In genomic region chr2:62319061-62319460, GRCh38 we compare ENCODE assay signal across 20 cellular contexts.
DNase-seq lines count a peak whose midpoint lies in the region; ATAC-seq and TF ChIP-seq lines count a peak whose summit lies in the region.
"Had no signal": no experiment of that assay in that cellular context is flagged by ENCODE, and none has a peak within 500 bp of the region (broad histone marks: within the 10 kb centered on the region; RNA-seq: fewer than 3 reads in every experiment).

No MANE protein-coding gene starts in this region.

- in situ Hi-C loops in mammary epithelial cell (cut with MboI; ENCODE audit: low sequenced_read_pairs in 2 of 2) = no loop called here

- H3K9ac ChIP-seq in mammary epithelial cell (ENCODE audit: insufficient read depth, low read length) = no peak overlapping the region

- H3K36me3 ChIP-seq in PC-9 (ENCODE audit: low read depth) (no peaks in the 10 kb centered on the region), mammary epithelial cell (ENCODE audit: insufficient read depth, low read length) (no peaks in the 10 kb centered on the region), lower lobe of right lung (no peaks in the 10 kb centered on the region)
- H3K36me3 ChIP-seq: gastrocnemius medialis, neutrophil, tibial nerve had no signal

- H3K79me2 ChIP-seq in PC-9 (ENCODE audit: low read depth) = no peaks in the 10 kb centered on the region
- no peaks in the 10 kb centered on the region for H3K79me2 ChIP-seq in mammary epithelial cell (ENCODE audit: insufficient read depth, low read length)

- no peaks in the 10 kb centered on the region for H3F3A ChIP-seq in PC-9 (ENCODE audit: insufficient read depth, low read depth)

- dilution Hi-C loops in mammary epithelial cell (cut with HindIII; ENCODE audit: low sequenced_read_pairs) = no loop called here

- peak overlapping the region; percentile 90 for H3K27ac Mint-ChIP-seq in nephron progenitor cell
- H3K27ac Mint-ChIP-seq in activated naive CD4-positive, alpha-beta T cell treated with anti-CD3 and anti-CD28 coated beads for 36 hours = no peak overlapping the region
- H3K27ac Mint-ChIP-seq: activated T-helper 17 cell treated with anti-CD3 and anti-CD28 coated beads, Interleukin-2, amount 50 U/mL, for 72 hours; T-helper 1 cell treated with Interleukin-12 subunit alpha and Interleukin-12 subunit beta and Interleukin-4 antibody, amounts not matched to agents 30 μg/mL and 1 μg/mL, for 36 hours had no signal

- no peaks in the 10 kb centered on the region for H3K9me2 ChIP-seq in PC-9 (ENCODE audit: insufficient read depth)

- peaks cover 5% of the 10 kb centered on the region for H3K9me3 Mint-ChIP-seq in nephron progenitor cell
- no peaks in the 10 kb centered on the region for H3K9me3 Mint-ChIP-seq in activated naive CD4-positive, alpha-beta T cell treated with anti-CD3 and anti-CD28 coated beads for 36 hours
- H3K9me3 Mint-ChIP-seq: activated T-helper 17 cell treated with anti-CD3 and anti-CD28 coated beads, Interleukin-2, amount 50 U/mL, for 72 hours; T-helper 1 cell treated with Interleukin-12 subunit alpha and Interleukin-12 subunit beta and Interleukin-4 antibody, amounts not matched to agents 30 μg/mL and 1 μg/mL, for 36 hours had no signal

- H3K4me1 ChIP-seq in PC-9 (replicated peaks; ENCODE audit: insufficient read depth) = 0 out of 2 replicates have a peak, but pooled peaks cover 7% of the 10 kb centered on the region
- no peaks in the 10 kb centered on the region for H3K4me1 ChIP-seq in mammary epithelial cell (ENCODE audit: insufficient read depth, low read length)
- H3K4me1 ChIP-seq in lower lobe of right lung = no peaks in the 10 kb centered on the region
- H3K4me1 ChIP-seq: gastrocnemius medialis, tibial nerve had no signal

- POLR2A ChIA-PET in PC-9 (lab: Charles Lee; ENCODE audit: unreplicated experiment) = no interaction called here

- DNase-seq in GM12865 (ENCODE audit: low read depth) (peak; percentile 35), PC-9 (no peak), caudate nucleus (lab: John Stamatoyannopoulos, UW) (no peak), nephron progenitor cell (no peak), mammary epithelial cell (no peak), lower lobe of right lung (no peak)
- no peak for DNase-seq in stimulated activated naive CD4-positive, alpha-beta T cell treated with Interleukin-2 at 50 U/mL for 16 hours (lab: John Stamatoyannopoulos, UW)
- no peak for DNase-seq in activated naive CD4-positive, alpha-beta T cell treated with anti-CD3 and anti-CD28 coated beads for 36 hours
- DNase-seq: amniotic stem cell; EL; gastrocnemius medialis; kidney; NCI-H1417 treated with DMSO at 0.1 percent for 48 hours; NCI-H69; stimulated activated CD4-positive, alpha-beta T cell treated with anti-CD3 and anti-CD28 coated beads, Interleukin-15, amount 100 ng/mL, for 24 hours had no signal

- CTCF ChIA-PET in PC-9 (lab: Charles Lee) (no interaction called here), mammary epithelial cell (lab: Charles Lee; ENCODE audit: low non-redundant PET) (no interaction called here)
- CTCF ChIA-PET in activated naive CD4-positive, alpha-beta T cell treated with anti-CD3 and anti-CD28 coated beads for 36 hours (lab: Charles Lee) = interaction anchor here (1.7 kb wide), 1 partner anchor 19 kb away, joined by 5 read pairs; no protein-coding TSS in a partner anchor

- H3K27ac ChIP-seq in PC-9 (0 out of 2 replicates have a peak overlapping the region, but pooled peaks have one; percentile 20), caudate nucleus (ENCODE audit: low read depth, low read length) (peak overlapping the region; percentile 11), mammary epithelial cell (ENCODE audit: insufficient read depth, low read depth, low read length) (no peak overlapping the region), lower lobe of right lung (no peak overlapping the region)
- H3K27ac ChIP-seq: gastrocnemius medialis, neutrophil, tibial nerve, VCaP had no signal

- H3K4me3 Mint-ChIP-seq in nephron progenitor cell = peak overlapping the region; percentile 9
- H3K4me3 Mint-ChIP-seq in activated naive CD4-positive, alpha-beta T cell treated with anti-CD3 and anti-CD28 coated beads for 36 hours = no peak overlapping the region
- H3K4me3 Mint-ChIP-seq: activated T-helper 17 cell treated with anti-CD3 and anti-CD28 coated beads, Interleukin-2, amount 50 U/mL, for 72 hours; T-helper 1 cell treated with Interleukin-12 subunit alpha and Interleukin-12 subunit beta and Interleukin-4 antibody, amounts not matched to agents 30 μg/mL and 1 μg/mL, for 36 hours had no signal

- no peak for TF ChIP-seq CTCF in GM12865 (IDR thresholded peaks at IDR 0.05; ENCODE audit: insufficient read depth, low read depth, low read length, missing control alignments)
- TF ChIP-seq CTCF in PC-9 (conservative IDR thresholded peaks at IDR 0.05) = no peak
- no peak for TF ChIP-seq CTCF in nephron progenitor cell (IDR thresholded peaks at IDR 0.05)
- TF ChIP-seq CTCF in mammary epithelial cell (conservative IDR thresholded peaks at IDR 0.05 in 1 of 2, IDR thresholded peaks at IDR 0.05 in 1 of 2; ENCODE audit: extremely low read depth in 1 of 2, insufficient read depth in 1 of 2, low read depth in 1 of 2, low read length in 2 of 2) = no peak
- no peak for TF ChIP-seq CTCF in lower lobe of right lung (IDR thresholded peaks at IDR 0.05)

- H3K4me2 ChIP-seq in PC-9 (no peak overlapping the region), mammary epithelial cell (ENCODE audit: insufficient read depth, low read depth, low read length) (no peak overlapping the region)

- no peak for ATAC-seq in lower lobe of right lung
- ATAC-seq: activated T-helper 17 cell treated with anti-CD3 and anti-CD28 coated beads, Interleukin-2, amount 50 U/mL, for 72 hours; gastrocnemius medialis had no signal

- H3K27me3 Mint-ChIP-seq in nephron progenitor cell (ENCODE audit: low read depth, poor library complexity) = peaks cover 2% of the 10 kb centered on the region
- no peaks in the 10 kb centered on the region for H3K27me3 Mint-ChIP-seq in activated naive CD4-positive, alpha-beta T cell treated with anti-CD3 and anti-CD28 coated beads for 36 hours (ENCODE audit: low read depth)
- H3K27me3 Mint-ChIP-seq: activated T-helper 17 cell treated with anti-CD3 and anti-CD28 coated beads, Interleukin-2, amount 50 U/mL, for 72 hours had no signal

- H3K9me3 ChIP-seq in PC-9 (ENCODE audit: insufficient read depth, low read depth) (no peaks in the 10 kb centered on the region), mammary epithelial cell (replicated peaks; ENCODE audit: insufficient read depth, low read length) (no peaks in the 10 kb centered on the region), lower lobe of right lung (no peaks in the 10 kb centered on the region)
- H3K9me3 ChIP-seq: gastrocnemius medialis, neutrophil, tibial nerve had no signal

- H3K27me3 ChIP-seq in PC-9 (ENCODE audit: insufficient read depth, low read depth) = no peaks in the 10 kb centered on the region
- no peaks in the 10 kb centered on the region for H3K27me3 ChIP-seq in mammary epithelial cell (ENCODE audit: insufficient read depth, low read length)
- H3K27me3 ChIP-seq in lower lobe of right lung (ENCODE audit: low read depth) = no peaks in the 10 kb centered on the region
- H3K27me3 ChIP-seq: gastrocnemius medialis, neutrophil, tibial nerve had no signal

- H3K4me3 ChIP-seq in GM12865 (ENCODE audit: low read depth, low read length) (no peak overlapping the region), PC-9 (no peak overlapping the region), mammary epithelial cell (replicated peaks in 1 of 3; ENCODE audit: insufficient read depth in 1 of 3, low read depth in 2 of 3, low read length in 3 of 3) (no peak overlapping the region), lower lobe of right lung (no peak overlapping the region)
- H3K4me3 ChIP-seq: gastrocnemius medialis, tibial nerve had no signal

- intact Hi-C loops in PC-9 (cut with micrococcal nuclease; ENCODE audit: unreplicated experiment) = no loop called here
- intact Hi-C loops in activated naive CD4-positive, alpha-beta T cell treated with anti-CD3 and anti-CD28 coated beads for 36 hours (cut with micrococcal nuclease) = no loop called here
- intact Hi-C loops in mammary epithelial cell (cut with micrococcal nuclease) = no loop called here
- intact Hi-C loops in lower lobe of right lung (cut with DNase I) = no loop called here

- H3K36me3 Mint-ChIP-seq in nephron progenitor cell (ENCODE audit: low read depth) = no peaks in the 10 kb centered on the region
- no peaks in the 10 kb centered on the region for H3K36me3 Mint-ChIP-seq in activated naive CD4-positive, alpha-beta T cell treated with anti-CD3 and anti-CD28 coated beads for 36 hours (ENCODE audit: low read depth)

- BruUV-seq in PC-9 (replicated peaks; lab: Mats Ljungman, UMichigan) = no TSS peak
- BruUV-seq in mammary epithelial cell (replicated peaks; lab: Mats Ljungman, UMichigan) = no TSS peak

- H4K20me1 ChIP-seq in PC-9 (ENCODE audit: insufficient read depth) = no peaks in the 10 kb centered on the region
- no peaks in the 10 kb centered on the region for H4K20me1 ChIP-seq in mammary epithelial cell (ENCODE audit: insufficient read depth, low read length)

- WGBS in mammary epithelial cell (ENCODE audit: low coverage, missing lambda C conversion rate) = 50% methylated on average over 1 of the region's 1 CpG

- H3K4me1 Mint-ChIP-seq in nephron progenitor cell = peaks cover 44% of the 10 kb centered on the region
- peaks cover 9% of the 10 kb centered on the region for H3K4me1 Mint-ChIP-seq in activated naive CD4-positive, alpha-beta T cell treated with anti-CD3 and anti-CD28 coated beads for 36 hours (ENCODE audit: low read depth)

- H2AFZ ChIP-seq in PC-9 (no peak overlapping the region), mammary epithelial cell (ENCODE audit: low read depth, low read length) (no peak overlapping the region)

Comparison
In these comparisons a context has a peak if more than half of its experiments do, and no peak if none do; other contexts are left out.
1. H3K27ac ChIP-seq: peak in PC-9 (single experiment) and caudate nucleus (single experiment); none in mammary epithelial cell (single experiment) and lower lobe of right lung (single experiment).